Comparison of ENCODE assay signal across 26 cellular contexts in genomic region chr13:92317066-92317465, GRCh38.
DNase-seq lines count a peak whose midpoint lies in the region; ATAC-seq, FAIRE-seq and TF ChIP-seq lines count a peak whose summit lies in the region.
"Had no signal": no experiment of that assay in that cellular context is flagged by ENCODE, and none has a peak within 500 bp of the region (broad histone marks: within the 10 kb centered on the region; RNA-seq: fewer than 3 reads in every experiment).

No MANE protein-coding gene starts in this region.

- no peak overlapping the region for H3K4me3 Mint-ChIP-seq in Caco-2 (ENCODE audit: unreplicated experiment)
- H3K4me3 Mint-ChIP-seq: activated B cell treated with CpG ODN at 0.5 μM for 24 hours; activated CD4-positive, alpha-beta memory T cell treated with anti-CD3 and anti-CD28 coated beads for 36 hours had no signal

- H3K4me3 ChIP-seq in Caco-2 (ENCODE audit: low read depth, low read length), result no peak overlapping the region
- no peak overlapping the region for H3K4me3 ChIP-seq in cardiac fibroblast (replicated peaks in 1 of 2; ENCODE audit: low read depth in 2 of 2, low read length in 2 of 2)
- H3K4me3 ChIP-seq in gastrocnemius medialis, result no peak overlapping the region
- H3K4me3 ChIP-seq: adrenal gland, BLaER1, GM23248, mucosa of descending colon, psoas muscle, SK-N-MC had no signal

- intact Hi-C loops in Caco-2 (cut with micrococcal nuclease; ENCODE audit: unreplicated experiment) (no loop called here), gastrocnemius medialis (cut with DNase I; ENCODE audit: low total_unique reads) (no loop called here)

- H3K27ac Mint-ChIP-seq in Caco-2 (ENCODE audit: unreplicated experiment), result peak overlapping the region; percentile 3
- H3K27ac Mint-ChIP-seq: activated B cell treated with CpG ODN at 0.5 μM for 24 hours; activated CD4-positive, alpha-beta memory T cell treated with anti-CD3 and anti-CD28 coated beads for 36 hours had no signal

- TF ChIP-seq POLR2A in gastrocnemius medialis (IDR thresholded peaks at IDR 0.05), result no peak

- peak; percentile 82 for FAIRE-seq in RCC 7860 (lab: Jason Lieb, UNC)
- FAIRE-seq: HepG2 had no signal

- DNase-seq in Caco-2, result peak in 1 of 2 experiments; percentile 46
- DNase-seq in RCC 7860 (ENCODE audit: low spot score), result peak; percentile 72
- peak; percentile 3 to 82 for DNase-seq in cardiac fibroblast (ENCODE audit: low read depth in 2 of 2)
- DNase-seq in left kidney (ENCODE audit: low read depth, low spot score), result peak; percentile 19
- no peak for DNase-seq in activated gamma-delta T cell (lab: John Stamatoyannopoulos, UW)
- DNase-seq in HuH-7 (ENCODE audit: low spot score), result no peak
- DNase-seq in activated CD8-positive, alpha-beta memory T cell treated with anti-CD3 and anti-CD28 coated beads, Interleukin-2, amount 50 U/mL, for 4 hours, result no peak
- DNase-seq in gastrocnemius medialis, result no peak
- DNase-seq: activated B cell treated with CpG ODN at 0.5 μM for 24 hours; activated CD4-positive, alpha-beta memory T cell treated with anti-CD3 and anti-CD28 coated beads for 36 hours; activated effector memory CD4-positive, alpha-beta T cell treated with anti-CD3 and anti-CD28 coated beads, Interleukin-2, amount 50 U/mL, for 16 hours; activated T-cell treated with anti-CD3 and anti-CD28 coated beads for 4 hours; adrenal gland; Calu3; effector CD8-positive, alpha-beta T cell; GM23248; left colon; mucosa of descending colon; NCI-H1417 treated with DMSO at 0.1 percent for 48 hours; NCI-H526; psoas muscle; RPMI8226; substantia nigra had no signal

- H3K36me3 ChIP-seq in Caco-2 (ENCODE audit: control insufficient read depth, insufficient read depth, low read length), result no peaks in the 10 kb centered on the region
- H3K36me3 ChIP-seq in gastrocnemius medialis, result no peaks in the 10 kb centered on the region
- H3K36me3 ChIP-seq: adrenal gland, BLaER1 had no signal

- H3K27me3 ChIP-seq in Caco-2 (replicated peaks; ENCODE audit: control insufficient read depth, insufficient read depth, low read length), result no peaks in the 10 kb centered on the region
- no peaks in the 10 kb centered on the region for H3K27me3 ChIP-seq in gastrocnemius medialis
- H3K27me3 ChIP-seq: adrenal gland, BLaER1 had no signal

- no peak overlapping the region for H3K27ac ChIP-seq in gastrocnemius medialis
- H3K27ac ChIP-seq: adrenal gland, BLaER1, GM23248, psoas muscle, SK-N-MC had no signal

- no peaks in the 10 kb centered on the region for H3K27me3 Mint-ChIP-seq in Caco-2 (ENCODE audit: insufficient read depth, unreplicated experiment)
- H3K27me3 Mint-ChIP-seq: activated B cell treated with CpG ODN at 0.5 μM for 24 hours; activated CD4-positive, alpha-beta memory T cell treated with anti-CD3 and anti-CD28 coated beads for 36 hours had no signal

- in situ Hi-C loops in gastrocnemius medialis (cut with MboI; ENCODE audit: low sequenced_read_pairs in 4 of 4), result no loop called here

- H3K9me3 ChIP-seq in Caco-2, result no peaks in the 10 kb centered on the region
- no peaks in the 10 kb centered on the region for H3K9me3 ChIP-seq in gastrocnemius medialis
- H3K9me3 ChIP-seq: BLaER1, mucosa of descending colon, psoas muscle had no signal

- H3K4me1 Mint-ChIP-seq in Caco-2 (ENCODE audit: low read depth, unreplicated experiment), result peaks cover 7% of the 10 kb centered on the region
- H3K4me1 Mint-ChIP-seq: activated B cell treated with CpG ODN at 0.5 μM for 24 hours had no signal

- POLR2A ChIA-PET in Caco-2 (lab: Charles Lee), result no interaction called here

- H3K4me1 ChIP-seq in Caco-2, result peaks cover 10% of the 10 kb centered on the region
- no peaks in the 10 kb centered on the region for H3K4me1 ChIP-seq in gastrocnemius medialis
- H3K4me1 ChIP-seq: adrenal gland, BLaER1, psoas muscle had no signal

- no TSS peak for BruUV-seq in Caco-2 (replicated peaks; lab: Mats Ljungman, UMichigan)

- H3K9me3 Mint-ChIP-seq in Caco-2 (ENCODE audit: unreplicated experiment), result no peaks in the 10 kb centered on the region

- CTCF ChIA-PET in Caco-2 (lab: Charles Lee), result no interaction called here

- no peak for ATAC-seq in gastrocnemius medialis
- ATAC-seq: HepG2, left colon, mucosa of descending colon, psoas muscle had no signal

- TF ChIP-seq CTCF in Caco-2 (IDR thresholded peaks at IDR 0.05; ENCODE audit: insufficient read depth in 1 of 2, low read depth in 1 of 2, low read length in 1 of 2, severe bottlenecking in 1 of 2, unreplicated experiment in 1 of 2), result no peak
- TF ChIP-seq CTCF in cardiac fibroblast (IDR thresholded peaks at IDR 0.05; ENCODE audit: low read depth, low read length), result no peak
- no peak for TF ChIP-seq CTCF in gastrocnemius medialis (IDR thresholded peaks at IDR 0.05 in 4 of 5, conservative IDR thresholded peaks at IDR 0.05 in 1 of 5)

- no peaks in the 10 kb centered on the region for H3K36me3 Mint-ChIP-seq in Caco-2 (ENCODE audit: insufficient read depth, unreplicated experiment)
- H3K36me3 Mint-ChIP-seq: activated CD4-positive, alpha-beta memory T cell treated with anti-CD3 and anti-CD28 coated beads for 36 hours had no signal

Comparison
In these comparisons a context has a peak if more than half of its experiments do, and no peak if none do; other contexts are left out.
1. DNase-seq: peak in RCC 7860 (single experiment), cardiac fibroblast (2 of 2) and left kidney (single experiment); none in activated gamma-delta T cell (single experiment), HuH-7 (single experiment), activated CD8-positive, alpha-beta memory T cell treated with anti-CD3 and anti-CD28 coated beads, Interleukin-2, amount 50 U/mL, for 4 hours (single experiment) and gastrocnemius medialis (0 of 2).